In the genomic region with DNA sequence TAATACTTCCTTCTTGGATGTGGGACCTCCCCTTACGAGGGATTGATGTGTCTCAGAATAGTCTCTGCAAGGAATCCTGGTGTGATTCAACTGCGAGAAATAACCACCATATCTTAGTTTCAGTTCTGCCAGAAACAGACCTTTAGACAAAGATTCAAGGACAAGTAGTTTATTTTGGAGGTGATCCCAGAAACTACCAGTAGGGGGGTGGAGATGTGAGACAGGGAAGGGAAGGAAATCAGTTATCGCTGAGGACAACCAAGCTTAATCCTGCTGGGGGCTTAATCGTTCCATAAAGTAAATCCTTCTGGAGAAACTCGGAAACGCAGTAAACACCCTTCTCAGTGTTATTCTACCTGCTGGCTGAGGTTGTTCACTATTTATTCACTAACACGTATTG, we compare ENCODE assay signal across 11 cellular contexts. TPM values are rescaled to one million over a fixed set of nuclear protein-coding genes. Genes with fewer than 3 reads are reported as not detected.
A peak's percentile ranks its signal among the peaks of the same experiment; 100 is the strongest.
DNase-seq lines count a peak whose midpoint lies in the region; ATAC-seq, FAIRE-seq and TF ChIP-seq lines count a peak whose summit lies in the region.
"Had no signal": no experiment of that assay in that cellular context is flagged by ENCODE, and none has a peak within 500 bp of the region (broad histone marks: within the 10 kb centered on the region; RNA-seq: fewer than 3 reads in every experiment).

No MANE protein-coding gene starts in this region.

- ATAC-seq in body of pancreas = peak; percentile 64
- peak; percentile 40 to 60 for ATAC-seq in lower lobe of right lung
- no peak for ATAC-seq in GM19467 (IDR thresholded peaks at IDR 0.05; ENCODE audit: unreplicated experiment)

- intact Hi-C loops in body of pancreas (cut with DNase I) (no loop called here), lower lobe of right lung (cut with DNase I) (no loop called here), thyroid gland (cut with DNase I) (no loop called here)

- H3K4me1 ChIP-seq in body of pancreas = peaks cover 18% of the 10 kb centered on the region
- H3K4me1 ChIP-seq in lower lobe of right lung = no peaks in the 10 kb centered on the region
- no peaks in the 10 kb centered on the region for H3K4me1 ChIP-seq in thyroid gland

- H3K36me3 ChIP-seq in body of pancreas (replicated peaks in 1 of 2; ENCODE audit: insufficient read depth in 1 of 2, low read depth in 2 of 2) (no peaks in the 10 kb centered on the region), lower lobe of right lung (no peaks in the 10 kb centered on the region), thyroid gland (no peaks in the 10 kb centered on the region)

- no peaks in the 10 kb centered on the region for H3K9me3 ChIP-seq in body of pancreas
- no peaks in the 10 kb centered on the region for H3K9me3 ChIP-seq in lower lobe of right lung
- no peaks in the 10 kb centered on the region for H3K9me3 ChIP-seq in thyroid gland

- FAIRE-seq in frontal cortex (lab: Jason Lieb, UNC) = no peak

- peak in 6 of 7 experiments; percentile 31 to 55 (median 47) for TF ChIP-seq CTCF in body of pancreas (IDR thresholded peaks at IDR 0.05)
- TF ChIP-seq CTCF in lower lobe of right lung (IDR thresholded peaks at IDR 0.05) = peak; percentile 26
- peak in 2 of 6 experiments; percentile 15 to 31 for TF ChIP-seq CTCF in thyroid gland (IDR thresholded peaks at IDR 0.05)

- in situ Hi-C loops in KBM-7 (cut with MboI; ENCODE audit: low pct_unique_long_range_greater_than_20kb, low sequenced_read_pairs) = no loop called here

- no peak overlapping the region for H3K27ac ChIP-seq in body of pancreas
- no peak overlapping the region for H3K27ac ChIP-seq in lower lobe of right lung
- no peak overlapping the region for H3K27ac ChIP-seq in thyroid gland

- 13 to 15% methylated on average over 7 of the region's 7 CpGs for WGBS in body of pancreas, 2 donors
- 38 to 42% methylated on average over 7 of the region's 7 CpGs for WGBS in thyroid gland, 2 donors

- no peak for TF ChIP-seq POLR2A in body of pancreas (IDR thresholded peaks at IDR 0.05)
- TF ChIP-seq POLR2A in thyroid gland (IDR thresholded peaks at IDR 0.05) = no peak

- H3K4me3 ChIP-seq in body of pancreas = no peak overlapping the region
- H3K4me3 ChIP-seq in lower lobe of right lung = peak overlapping the region; percentile 4
- no peak overlapping the region for H3K4me3 ChIP-seq in thyroid gland (replicated peaks in 1 of 3)

- H3K27me3 ChIP-seq in body of pancreas = no peaks in the 10 kb centered on the region
- H3K27me3 ChIP-seq in lower lobe of right lung (ENCODE audit: low read depth) = no peaks in the 10 kb centered on the region
- no peaks in the 10 kb centered on the region for H3K27me3 ChIP-seq in thyroid gland

- DNase-seq in CMK (ENCODE audit: low read depth) (peak; percentile 7), KBM-7 (peak; percentile 37), body of pancreas (peak in 1 of 4 donors; percentile 27), lower lobe of right lung (no peak), frontal cortex (ENCODE audit: low spot score in 2 of 2) (no peak), thyroid gland (no peak)
- DNase-seq in activated effector memory CD4-positive, alpha-beta T cell treated with Interleukin-2 at 50 U/mL for 16 hours = no peak
- DNase-seq: activated CD4-positive, alpha-beta T cell treated with anti-CD3 and anti-CD28 coated beads, Interleukin-2, amount 50 U/mL, for 1 hour; foreskin melanocyte; stimulated activated CD4-positive, alpha-beta T cell treated with anti-CD3 and anti-CD28 coated beads, Interleukin-1b, Interleukin-23, amount 100 ng/mL, for 48 hours had no signal

RNA-seq across cellular contexts. Expression of a gene that starts 5.0 kb away (rescaled TPM):
- total RNA-seq in body of pancreas (1 to 10 TPM; 2.6 to 3.4 TPM), lower lobe of right lung (8.4 TPM), frontal cortex (0.41 TPM), thyroid gland (1 to 10 TPM; 4.3 to 8.8 (median 8.0) TPM)

RNA-seq across cellular contexts. Expression of a gene that starts 18.8 kb away (rescaled TPM):
- total RNA-seq in body of pancreas (10 to 100 TPM; 12.2 to 24.1 TPM), lower lobe of right lung (2.9 TPM), frontal cortex (under 0.01 TPM), thyroid gland (not detected)

Comparison
In these comparisons a context has a peak if more than half of its experiments do, and no peak if none do; other contexts are left out.
1. DNase-seq: peak in CMK (single experiment) and KBM-7 (single experiment); none in lower lobe of right lung (single experiment), activated effector memory CD4-positive, alpha-beta T cell treated with Interleukin-2 at 50 U/mL for 16 hours (single experiment), frontal cortex (0 of 2) and thyroid gland (0 of 2).